Comparison of ENCODE assay signal across 1 cellular context in the genomic region with DNA sequence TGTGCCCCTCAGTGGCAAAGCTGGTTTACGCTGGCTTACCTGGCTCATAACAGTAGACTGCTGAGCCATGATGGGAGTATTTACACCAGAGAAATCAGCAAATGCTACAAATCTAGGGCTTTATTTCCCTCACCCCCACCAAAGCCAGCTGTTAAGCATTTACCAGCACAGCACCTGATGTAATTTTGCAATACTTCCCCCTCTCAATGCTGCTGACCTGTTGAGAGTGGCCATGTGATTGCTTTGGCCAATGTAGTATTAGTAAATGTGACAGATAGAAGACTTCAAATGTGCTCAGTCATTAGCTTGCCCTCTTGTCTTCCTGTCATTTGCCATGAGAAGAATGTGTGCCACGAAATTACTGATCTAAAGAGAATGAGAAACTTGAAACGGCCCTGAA.
TF ChIP-seq lines count a peak whose summit lies in the region.

No MANE protein-coding gene starts in this region.

TF ChIP-seq in liver, 16 proteins besides CTCF, POLR2A, EP300 and RAD21 (continued from another document):
- TF ChIP-seq ATF3 (IDR thresholded peaks at IDR 0.05) (peak; percentile 28), FOXA2 (IDR thresholded peaks at IDR 0.05) (no peak), NR2F2 (IDR thresholded peaks at IDR 0.05) (no peak), YY1 (IDR thresholded peaks at IDR 0.05) (peak; percentile 57)
